1 cellular context compared by ENCODE assay signal in genomic region chr12:53977596-53978464, GRCh38.
A peak's percentile ranks its signal among the peaks of the same experiment; 100 is the strongest.
TF ChIP-seq lines count a peak whose summit lies in the region.

No MANE protein-coding gene starts in this region.

TF ChIP-seq in HEK293, 187 proteins besides CTCF, POLR2A, EP300 and RAD21 (continued from another document and continues in another):
- TF ChIP-seq ZSCAN18 (tag by site-specific recombination; IDR thresholded peaks at IDR 0.05) (no peak), ZNF571 (tag by site-specific recombination; IDR thresholded peaks at IDR 0.05) (no peak), OSR2 (tag by site-specific recombination; IDR thresholded peaks at IDR 0.05) (no peak), GLIS2 (tag by site-specific recombination; IDR thresholded peaks at IDR 0.05) (peak; percentile 48), KLF9 (tag by site-specific recombination; IDR thresholded peaks at IDR 0.05; ENCODE audit: low read depth) (no peak), PATZ1 (tag by site-specific recombination; IDR thresholded peaks at IDR 0.05) (0 out of 2 replicates have a peak, but pooled peaks have one; percentile 39), ZNF830 (tag by site-specific recombination; IDR thresholded peaks at IDR 0.05; ENCODE audit: low read depth) (no peak), ZNF366 (tag by site-specific recombination; conservative IDR thresholded peaks at IDR 0.05) (no peak; the same call in 1 of the 2 replicates), ZNF558 (tag by site-specific recombination; IDR thresholded peaks at IDR 0.05) (no peak), ZNF600 (tag by site-specific recombination; IDR thresholded peaks at IDR 0.05) (peak; percentile 41), REST (tag by site-specific recombination; IDR thresholded peaks at IDR 0.05) (no peak), ZNF660 (tag by site-specific recombination; IDR thresholded peaks at IDR 0.05) (no peak), PRDM1 (tag by site-specific recombination; IDR thresholded peaks at IDR 0.05) (0 out of 2 replicates have a peak, but pooled peaks have one; percentile 4), ZNF707 (tag by site-specific recombination; IDR thresholded peaks at IDR 0.05) (no peak), GLIS1 (tag by site-specific recombination; IDR thresholded peaks at IDR 0.05) (0 out of 2 replicates have a peak, but pooled peaks have one; percentile 21), SCRT2 (tag by site-specific recombination; IDR thresholded peaks at IDR 0.05) (no peak), ZNF140 (tag by site-specific recombination; IDR thresholded peaks at IDR 0.05) (no peak), KLF16 (tag by site-specific recombination; IDR thresholded peaks at IDR 0.05) (no peak), REPIN1 (tag by site-specific recombination; IDR thresholded peaks at IDR 0.05; ENCODE audit: low read depth) (no peak), ZNF404 (tag by site-specific recombination; IDR thresholded peaks at IDR 0.05) (no peak), OVOL3 (tag by site-specific recombination; IDR thresholded peaks at IDR 0.05) (no peak), SP3 (tag by site-specific recombination; IDR thresholded peaks at IDR 0.05) (no peak), ZNF747 (tag by site-specific recombination; IDR thresholded peaks at IDR 0.05) (no peak), ZBTB20 (tag by site-specific recombination; IDR thresholded peaks at IDR 0.05) (peak; percentile 47; the same call in 1 of the 2 replicates), ZNF248 (tag by site-specific recombination; IDR thresholded peaks at IDR 0.05) (no peak), ZIC2 (tag by site-specific recombination; IDR thresholded peaks at IDR 0.05) (0 out of 2 replicates have a peak, but pooled peaks have one; percentile 6), YY1 (tag by site-specific recombination; IDR thresholded peaks at IDR 0.05) (no peak), PRDM10 (tag by site-specific recombination; IDR thresholded peaks at IDR 0.05) (0 out of 2 replicates have a peak, but pooled peaks have one; percentile 14), ZNF585B (tag by site-specific recombination; IDR thresholded peaks at IDR 0.05) (no peak), ZNF398 (tag by site-specific recombination; IDR thresholded peaks at IDR 0.05) (peak; percentile 46; the same call in 1 of the 2 replicates), ZFP3 (tag by site-specific recombination; IDR thresholded peaks at IDR 0.05; ENCODE audit: low read depth) (no peak), ZFHX2 (tag by site-specific recombination; conservative IDR thresholded peaks at IDR 0.05) (peak; percentile 44; the same call in 1 of the 2 replicates), ATF2 (tag by site-specific recombination; IDR thresholded peaks at IDR 0.05; ENCODE audit: low read depth) (no peak), ZNF501 (tag by site-specific recombination; IDR thresholded peaks at IDR 0.05) (no peak), SP7 (tag by site-specific recombination; IDR thresholded peaks at IDR 0.05) (no peak), ZNF48 (tag by site-specific recombination; IDR thresholded peaks at IDR 0.05) (no peak), SETDB1 (IDR thresholded peaks at IDR 0.05; ENCODE audit: insufficient read length, low read length) (no peak), ZBTB49 (tag by site-specific recombination; IDR thresholded peaks at IDR 0.05; ENCODE audit: low read depth) (no peak), EGR2 (tag by site-specific recombination; IDR thresholded peaks at IDR 0.05; ENCODE audit: low read depth) (no peak; the same call in 1 of the 2 replicates), ZBTB17 (tag by site-specific recombination; IDR thresholded peaks at IDR 0.05) (peak; percentile 17; the same call in 1 of the 2 replicates), GFI1B (tag by site-specific recombination; IDR thresholded peaks at IDR 0.05) (no peak), ZNF426 (tag by site-specific recombination; IDR thresholded peaks at IDR 0.05) (no peak), GLI4 (tag by site-specific recombination; IDR thresholded peaks at IDR 0.05) (no peak), PBX3 (CRISPR knock-in tag; IDR thresholded peaks at IDR 0.05) (no peak), ZBTB1 (tag by site-specific recombination; IDR thresholded peaks at IDR 0.05) (no peak), ZNF677 (tag by site-specific recombination; IDR thresholded peaks at IDR 0.05) (no peak)
